ENCODE assay signal across 9 cellular contexts in the genomic region with DNA sequence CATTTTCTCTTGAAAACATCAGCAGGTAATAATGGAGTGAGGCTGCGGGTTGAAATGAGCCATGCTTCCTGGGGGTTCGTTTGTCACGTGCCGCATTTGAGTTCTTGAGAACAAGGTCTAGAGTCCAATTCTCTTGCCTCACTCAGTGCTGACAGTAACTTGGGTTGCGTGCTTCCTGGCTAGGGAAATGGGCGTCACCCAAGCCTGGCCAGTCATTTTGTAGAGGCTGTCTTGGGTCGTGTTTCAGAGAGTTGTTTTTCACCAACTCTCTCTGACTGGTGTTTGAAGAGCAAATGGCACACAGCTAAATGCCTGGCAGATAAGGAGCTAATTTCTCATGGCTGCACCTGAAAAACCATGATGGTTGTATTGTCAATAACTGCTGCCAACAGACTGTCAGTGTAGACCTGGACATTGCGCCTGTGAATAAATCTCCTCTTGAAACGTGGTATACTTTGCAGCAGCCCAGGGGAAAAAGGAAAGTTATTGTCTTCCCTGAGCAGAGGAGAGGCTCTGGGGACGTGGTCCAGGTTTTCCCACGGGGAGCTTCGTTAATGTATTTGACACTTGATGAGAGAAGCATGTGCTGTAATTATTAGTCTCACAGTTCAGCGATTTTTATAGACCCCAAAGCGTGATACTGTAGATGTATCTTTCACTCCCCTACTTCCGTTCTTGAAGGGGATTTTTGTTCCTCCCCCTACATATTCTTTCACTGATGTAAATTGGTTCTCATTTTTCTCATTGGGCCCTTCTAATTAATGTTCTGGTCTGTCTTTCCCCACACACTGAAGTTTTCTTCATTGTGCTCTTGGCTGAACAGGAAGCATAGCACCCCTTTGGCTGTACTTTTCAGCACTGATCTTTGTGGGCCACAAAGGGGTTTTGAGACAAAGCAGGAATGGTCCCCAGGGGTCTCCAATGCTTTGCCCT.
DNase-seq lines count a peak whose midpoint lies in the region; ATAC-seq, FAIRE-seq and TF ChIP-seq lines count a peak whose summit lies in the region.
"Had no signal": no experiment of that assay in that cellular context is flagged by ENCODE, and none has a peak within 500 bp of the region (broad histone marks: within the 10 kb centered on the region; RNA-seq: fewer than 3 reads in every experiment).

No MANE protein-coding gene starts in this region.

- H2AFZ ChIP-seq in K562 (ENCODE audit: low read depth, low read length): no peak overlapping the region

- TF ChIP-seq RAD21 in K562 (CRISPR knock-in tag; conservative IDR thresholded peaks at IDR 0.05 in 1 of 2, IDR thresholded peaks at IDR 0.05 in 1 of 2): no peak

- H3K27ac ChIP-seq in K562 (ENCODE audit: extremely low read depth, low read depth, low read length) (no peak overlapping the region), SJCRH30 (no peak overlapping the region)

- in situ Hi-C loops in K562 (cut with MboI): no loop called here

- POLR2A ChIA-PET in K562 (lab: Yijun Ruan, JAX): interaction anchor here (0.6 kb wide), 1 partner anchor 692 kb away, joined by 3 read pairs; no protein-coding TSS in a partner anchor

- FAIRE-seq in K562 (lab: Jason Lieb, UNC): no peak

- peak; percentile 60 for ATAC-seq in K562

- TF ChIP-seq CTCF in K562 (IDR thresholded peaks at IDR 0.05 in 2 of 3, conservative IDR thresholded peaks at IDR 0.05 in 1 of 3; ENCODE audit: insufficient read depth in 2 of 3, low read depth in 1 of 3, low read length in 3 of 3): no peak
- TF ChIP-seq CTCF in BE2C (IDR thresholded peaks at IDR 0.05; ENCODE audit: low read depth, low read length): no peak

- CTCF ChIA-PET in K562 (lab: Yijun Ruan, JAX; ENCODE audit: low intra/inter-chr PET ratio): no interaction called here

- H3K4me1 ChIP-seq in K562 (replicated peaks in 1 of 2; ENCODE audit: control insufficient read depth in 2 of 2, insufficient read depth in 2 of 2, low read length in 2 of 2) (no peaks in the 10 kb centered on the region; a peak in 1 of 5 replicates), BE2C (no peaks in the 10 kb centered on the region), SJCRH30 (no peaks in the 10 kb centered on the region)

- no peak overlapping the region for H3K4me2 ChIP-seq in K562 (ENCODE audit: insufficient read depth, low read length)

- H3K36me3 ChIP-seq in K562 (ENCODE audit: control insufficient read depth, insufficient read depth, low read length) (no peaks in the 10 kb centered on the region), BE2C (no peaks in the 10 kb centered on the region), SJCRH30 (no peaks in the 10 kb centered on the region)

- no peak for TF ChIP-seq EP300 in K562 (IDR thresholded peaks at IDR 0.05; ENCODE audit: low read length)

- intact Hi-C loops in K562 (cut with micrococcal nuclease): no loop called here

- DNase-seq in AG08396 (ENCODE audit: low spot score) (peak; percentile 23), HuH-7.5 (ENCODE audit: low spot score) (peak; percentile 15), K562 (ENCODE audit: extremely low read depth in 1 of 4, low spot score in 3 of 4) (no peak), left kidney (ENCODE audit: low read depth, low spot score) (peak; percentile 85), BE2C (no peak), SJCRH30 (no peak), T1000 (lab: John Stamatoyannopoulos, UW) (no peak)
- DNase-seq in activated T-cell treated with anti-CD3 and anti-CD28 coated beads, Interleukin-2, amount 50 U/mL, for 1 hour: no peak
- DNase-seq: central memory CD4-positive, alpha-beta T cell had no signal

- no peak for TF ChIP-seq POLR2A in K562 (conservative IDR thresholded peaks at IDR 0.05)

- under 1% methylated on average over 15 of the region's 15 CpGs for WGBS in K562 (ENCODE audit: insufficient coverage, low coverage, missing lambda C conversion rate)

- H3K9ac ChIP-seq in K562 (ENCODE audit: insufficient read depth in 1 of 2, low read depth in 2 of 2, low read length in 2 of 2): no peak overlapping the region

- H3K4me3 ChIP-seq in K562 (no peak overlapping the region), BE2C (ENCODE audit: low read depth, low read length) (no peak overlapping the region), SJCRH30 (no peak overlapping the region)

- no peaks in the 10 kb centered on the region for H4K20me1 ChIP-seq in K562 (replicated peaks; ENCODE audit: control insufficient read depth, insufficient read depth, low read length)

- 0 out of 5 replicates have a peak, but pooled peaks cover 0 to 7% of the 10 kb centered on the region in 2 experiments for H3K27me3 ChIP-seq in K562 (ENCODE audit: control insufficient read depth in 2 of 2, insufficient read depth in 2 of 2, low read length in 2 of 2)
- no peaks in the 10 kb centered on the region for H3K27me3 ChIP-seq in BE2C
- no peaks in the 10 kb centered on the region for H3K27me3 ChIP-seq in SJCRH30

- no peaks in the 10 kb centered on the region for H3K9me1 ChIP-seq in K562 (ENCODE audit: control insufficient read depth, insufficient read depth, low read length)

- H3K9me3 ChIP-seq in K562 (replicated peaks; ENCODE audit: control insufficient read depth, insufficient read depth, low read depth, low read length) (no peaks in the 10 kb centered on the region), BE2C (no peaks in the 10 kb centered on the region), SJCRH30 (replicated peaks) (no peaks in the 10 kb centered on the region)

- no peaks in the 10 kb centered on the region for H3K79me2 ChIP-seq in K562 (ENCODE audit: control insufficient read depth, insufficient read depth, low read length)

- BruUV-seq in K562 (replicated peaks; lab: Mats Ljungman, UMichigan): no TSS peak

TF ChIP-seq in K562, 482 proteins besides CTCF, POLR2A, EP300 and RAD21 (continues in another document):
- TF ChIP-seq SUPT5H (IDR thresholded peaks at IDR 0.05): no peak
- no peak for TF ChIP-seq EZH2 (IDR thresholded peaks at IDR 0.05; ENCODE audit: borderline replicate concordance, low read depth, low read length)
- TF ChIP-seq, protein P1, sequence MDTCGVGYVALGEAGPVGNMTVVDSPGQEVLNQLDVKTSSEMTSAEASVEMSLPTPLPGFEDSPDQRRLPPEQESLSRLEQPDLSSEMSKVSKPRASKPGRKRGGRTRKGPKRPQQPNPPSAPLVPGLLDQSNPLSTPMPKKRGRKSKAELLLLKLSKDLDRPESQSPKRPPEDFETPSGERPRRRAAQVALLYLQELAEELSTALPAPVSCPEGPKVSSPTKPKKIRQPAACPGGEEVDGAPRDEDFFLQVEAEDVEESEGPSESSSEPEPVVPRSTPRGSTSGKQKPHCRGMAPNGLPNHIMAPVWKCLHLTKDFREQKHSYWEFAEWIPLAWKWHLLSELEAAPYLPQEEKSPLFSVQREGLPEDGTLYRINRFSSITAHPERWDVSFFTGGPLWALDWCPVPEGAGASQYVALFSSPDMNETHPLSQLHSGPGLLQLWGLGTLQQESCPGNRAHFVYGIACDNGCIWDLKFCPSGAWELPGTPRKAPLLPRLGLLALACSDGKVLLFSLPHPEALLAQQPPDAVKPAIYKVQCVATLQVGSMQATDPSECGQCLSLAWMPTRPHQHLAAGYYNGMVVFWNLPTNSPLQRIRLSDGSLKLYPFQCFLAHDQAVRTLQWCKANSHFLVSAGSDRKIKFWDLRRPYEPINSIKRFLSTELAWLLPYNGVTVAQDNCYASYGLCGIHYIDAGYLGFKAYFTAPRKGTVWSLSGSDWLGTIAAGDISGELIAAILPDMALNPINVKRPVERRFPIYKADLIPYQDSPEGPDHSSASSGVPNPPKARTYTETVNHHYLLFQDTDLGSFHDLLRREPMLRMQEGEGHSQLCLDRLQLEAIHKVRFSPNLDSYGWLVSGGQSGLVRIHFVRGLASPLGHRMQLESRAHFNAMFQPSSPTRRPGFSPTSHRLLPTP (IDR thresholded peaks at IDR 0.05; ENCODE audit: borderline replicate concordance, extremely low read depth, insufficient read length): no peak
- TF ChIP-seq, protein P2, sequence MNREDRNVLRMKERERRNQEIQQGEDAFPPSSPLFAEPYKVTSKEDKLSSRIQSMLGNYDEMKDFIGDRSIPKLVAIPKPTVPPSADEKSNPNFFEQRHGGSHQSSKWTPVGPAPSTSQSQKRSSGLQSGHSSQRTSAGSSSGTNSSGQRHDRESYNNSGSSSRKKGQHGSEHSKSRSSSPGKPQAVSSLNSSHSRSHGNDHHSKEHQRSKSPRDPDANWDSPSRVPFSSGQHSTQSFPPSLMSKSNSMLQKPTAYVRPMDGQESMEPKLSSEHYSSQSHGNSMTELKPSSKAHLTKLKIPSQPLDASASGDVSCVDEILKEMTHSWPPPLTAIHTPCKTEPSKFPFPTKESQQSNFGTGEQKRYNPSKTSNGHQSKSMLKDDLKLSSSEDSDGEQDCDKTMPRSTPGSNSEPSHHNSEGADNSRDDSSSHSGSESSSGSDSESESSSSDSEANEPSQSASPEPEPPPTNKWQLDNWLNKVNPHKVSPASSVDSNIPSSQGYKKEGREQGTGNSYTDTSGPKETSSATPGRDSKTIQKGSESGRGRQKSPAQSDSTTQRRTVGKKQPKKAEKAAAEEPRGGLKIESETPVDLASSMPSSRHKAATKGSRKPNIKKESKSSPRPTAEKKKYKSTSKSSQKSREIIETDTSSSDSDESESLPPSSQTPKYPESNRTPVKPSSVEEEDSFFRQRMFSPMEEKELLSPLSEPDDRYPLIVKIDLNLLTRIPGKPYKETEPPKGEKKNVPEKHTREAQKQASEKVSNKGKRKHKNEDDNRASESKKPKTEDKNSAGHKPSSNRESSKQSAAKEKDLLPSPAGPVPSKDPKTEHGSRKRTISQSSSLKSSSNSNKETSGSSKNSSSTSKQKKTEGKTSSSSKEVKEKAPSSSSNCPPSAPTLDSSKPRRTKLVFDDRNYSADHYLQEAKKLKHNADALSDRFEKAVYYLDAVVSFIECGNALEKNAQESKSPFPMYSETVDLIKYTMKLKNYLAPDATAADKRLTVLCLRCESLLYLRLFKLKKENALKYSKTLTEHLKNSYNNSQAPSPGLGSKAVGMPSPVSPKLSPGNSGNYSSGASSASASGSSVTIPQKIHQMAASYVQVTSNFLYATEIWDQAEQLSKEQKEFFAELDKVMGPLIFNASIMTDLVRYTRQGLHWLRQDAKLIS (CRISPR knock-in tag; IDR thresholded peaks at IDR 0.05): no peak
- TF ChIP-seq U2AF1 (optimal IDR thresholded peaks at IDR 0.05; ENCODE audit: low read depth, low read length): no peak
- TF ChIP-seq ZNF274 (IDR thresholded peaks at IDR 0.05; ENCODE audit: borderline replicate concordance, low read depth, low read length): no peak
- TF ChIP-seq FOSL1 (tag; conservative IDR thresholded peaks at IDR 0.05): no peak
- TF ChIP-seq TCF7 (IDR thresholded peaks at IDR 0.05; ENCODE audit: borderline replicate concordance): no peak

Comparison
In these comparisons a context has a peak if more than half of its experiments do, and no peak if none do; other contexts are left out.
1. DNase-seq: peak in AG08396 (single experiment), HuH-7.5 (single experiment) and left kidney (single experiment); none in K562 (0 of 4), BE2C (single experiment), SJCRH30 (0 of 2), T1000 (single experiment) and activated T-cell treated with anti-CD3 and anti-CD28 coated beads, Interleukin-2, amount 50 U/mL, for 1 hour (single experiment).